12 cellular contexts compared by ENCODE assay signal in genomic region chr17:40304464-40304863, GRCh38. TPM values are rescaled to one million over a fixed set of nuclear protein-coding genes. Genes with fewer than 3 reads are reported as not detected.
DNase-seq lines count a peak whose midpoint lies in the region; ATAC-seq, FAIRE-seq and TF ChIP-seq lines count a peak whose summit lies in the region.
"Had no signal": no experiment of that assay in that cellular context is flagged by ENCODE, and none has a peak within 500 bp of the region (broad histone marks: within the 10 kb centered on the region; RNA-seq: fewer than 3 reads in every experiment).

No MANE protein-coding gene starts in this region.

- H3K4me3 ChIP-seq in AG10803 (ENCODE audit: low read length) = no peak overlapping the region
- no peak overlapping the region for H3K4me3 ChIP-seq in fibroblast of pulmonary artery (replicated peaks; ENCODE audit: low read depth, low read length)
- no peak overlapping the region for H3K4me3 ChIP-seq in sigmoid colon

- DNase-seq in AG10803 (ENCODE audit: low read depth) (peak; percentile 98), RCC 7860 (ENCODE audit: low spot score) (peak; percentile 57), fibroblast of pulmonary artery (ENCODE audit: low read depth) (peak; percentile 76), sigmoid colon (peak; percentile 74), omental fat pad (ENCODE audit: low spot score) (no peak), HUDEP-2 (lab: John Stamatoyannopoulos, UW; ENCODE audit: unreplicated experiment in 76 of 76) (no peak)
- DNase-seq: activated CD4-positive, alpha-beta T cell treated with anti-CD3 and anti-CD28 coated beads, Interleukin-2, amount 10 ng/mL, durations not matched to agents 7 days and 5 days; hypothalamus; SIG-M5 had no signal

- FAIRE-seq in RCC 7860 (lab: Jason Lieb, UNC) = no peak
- FAIRE-seq: GM19239 had no signal

- H3K4me1 ChIP-seq in sigmoid colon = peaks cover 0 to 65% (median 63%) of the 10 kb centered on the region in 4 donors

- no peaks in the 10 kb centered on the region for H3K36me3 ChIP-seq in sigmoid colon

- no peak for TF ChIP-seq CTCF in AG10803 (conservative IDR thresholded peaks at IDR 0.05; ENCODE audit: low read length)
- TF ChIP-seq CTCF in fibroblast of pulmonary artery (IDR thresholded peaks at IDR 0.05; ENCODE audit: low read length, missing control alignments) = no peak
- TF ChIP-seq CTCF in sigmoid colon (IDR thresholded peaks at IDR 0.05) = no peak
- TF ChIP-seq CTCF in omental fat pad (IDR thresholded peaks at IDR 0.05) = no peak

- ATAC-seq in omental fat pad (ENCODE audit: low FRiP score) = no peak
- ATAC-seq in GM18519 (IDR thresholded peaks at IDR 0.05; ENCODE audit: low FRiP score, unreplicated experiment) = no peak
- no peak for ATAC-seq in GM18498 (IDR thresholded peaks at IDR 0.05; ENCODE audit: unreplicated experiment)

- intact Hi-C loops in sigmoid colon (cut with DNase I) = loop anchor here (5.0 to 10.0 kb wide), 3 partner anchors 113 to 1360 kb away; partner anchors contain the start of gene TOP2A

- no peak for TF ChIP-seq POLR2A in sigmoid colon (IDR thresholded peaks at IDR 0.05)

- peak in 1 of 4 donors; percentile 23 for TF ChIP-seq EP300 in sigmoid colon (IDR thresholded peaks at IDR 0.05)

- peak overlapping the region; percentile 4 to 86 (median 82) for H3K27ac ChIP-seq in sigmoid colon

- no peaks in the 10 kb centered on the region for H3K9me3 ChIP-seq in sigmoid colon

- no peaks in the 10 kb centered on the region for H3K27me3 ChIP-seq in sigmoid colon

- WGBS in sigmoid colon, 2 donors = 84 to 91% methylated on average over 5 of the region's 5 CpGs

RNA-seq across cellular contexts. Expression of gene RARA, which starts 4.5 kb away (rescaled TPM):
- 10 to 100 TPM; 15.8 to 27.3 (median 20.5) TPM for total RNA-seq in sigmoid colon
- 10 to 100 TPM; 26.4 to 29.6 (median 27.8) TPM for polyA plus RNA-seq in sigmoid colon
- total RNA-seq in omental fat pad = 10 to 100 TPM; 26.7 to 61.5 (median 35.9) TPM

RNA-seq across cellular contexts. Expression of gene CDC6, which starts 16.8 kb away (rescaled TPM):
- total RNA-seq in sigmoid colon (1 to 10 TPM in 1 of 4 donors, under 1 TPM in 2, not detected in 1; 0.33 to 1.5 (median 0.83) TPM), omental fat pad (1 to 10 TPM in 2 of 4 donors, under 1 TPM in 2; 0.56 to 4.3 (median 1.7) TPM)
- polyA plus RNA-seq in sigmoid colon = 10 to 100 TPM in 1 of 3 donors, 1 to 10 TPM in 2; 2.4 to 10.9 (median 8.6) TPM

Comparison
In these comparisons a context has a peak if more than half of its experiments do, and no peak if none do; other contexts are left out.
1. DNase-seq: peak in AG10803 (single experiment), RCC 7860 (single experiment), fibroblast of pulmonary artery (single experiment) and sigmoid colon (single experiment); none in omental fat pad (single experiment) and HUDEP-2 (0 of 76).